Comparison of ENCODE assay signal across 7 cellular contexts in the genomic region with DNA sequence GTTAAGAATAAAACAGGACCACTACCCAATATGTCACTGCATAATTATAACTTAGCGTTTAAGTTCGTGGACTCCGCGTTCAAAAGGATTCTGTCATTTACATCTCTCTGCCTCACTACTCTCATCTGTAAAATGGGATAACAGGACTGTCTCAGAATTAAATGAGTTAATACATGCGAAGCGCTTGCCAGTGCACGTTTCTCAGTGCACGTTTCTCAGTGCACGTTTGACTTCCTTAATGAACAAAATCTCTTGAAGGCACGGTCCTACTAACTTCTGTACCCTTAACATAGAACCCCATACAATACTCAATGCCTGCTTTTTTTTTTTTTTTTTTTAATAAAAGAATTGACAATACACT. TPM values are rescaled to one million over a fixed set of nuclear protein-coding genes. Genes with fewer than 3 reads are reported as not detected.
DNase-seq lines count a peak whose midpoint lies in the region; ATAC-seq and TF ChIP-seq lines count a peak whose summit lies in the region.

No MANE protein-coding gene starts in this region.

- H3K27me3 ChIP-seq in effector memory CD4-positive, alpha-beta T cell (replicated peaks; ENCODE audit: control insufficient read depth, insufficient read depth, low read length, poor library complexity, severe bottlenecking) = no peaks in the 10 kb centered on the region

- no peaks in the 10 kb centered on the region for H3K9me3 ChIP-seq in effector memory CD4-positive, alpha-beta T cell (ENCODE audit: control insufficient read depth, low read length)

- no peak for TF ChIP-seq POLR2A in NB4 (IDR thresholded peaks at IDR 0.05; ENCODE audit: extremely low read depth, insufficient read length)

- TF ChIP-seq CTCF in NB4 (IDR thresholded peaks at IDR 0.05; ENCODE audit: low read depth, low read length) (no peak), natural killer cell (IDR thresholded peaks at IDR 0.05) (no peak)

- peaks cover 12% of the 10 kb centered on the region for H3K4me1 ChIP-seq in effector memory CD4-positive, alpha-beta T cell (ENCODE audit: control insufficient read depth, insufficient read depth, low read length, poor library complexity, severe bottlenecking)

- H3K4me1 Mint-ChIP-seq in natural killer cell = peaks cover 34 to 41% of the 10 kb centered on the region in 2 donors

- H3K9me3 Mint-ChIP-seq in natural killer cell = peaks cover 0 to 3% of the 10 kb centered on the region in 2 donors

- no peaks in the 10 kb centered on the region for H3K36me3 Mint-ChIP-seq in natural killer cell

- H3K27me3 Mint-ChIP-seq in natural killer cell (ENCODE audit: low read depth in 2 of 2) = no peaks in the 10 kb centered on the region

- peak overlapping the region; percentile 97 to 99 for H3K27ac Mint-ChIP-seq in natural killer cell

- DNase-seq in H4 (ENCODE audit: low spot score) (peak; percentile 35), NB4 (ENCODE audit: low read depth) (no peak), natural killer cell (no peak), COLO668 (lab: John Stamatoyannopoulos, UW; ENCODE audit: unreplicated experiment) (no peak), inferior parietal cortex (ENCODE audit: extremely low spot score) (no peak)
- no peak for DNase-seq in effector memory CD4-positive, alpha-beta T cell

- intact Hi-C loops in natural killer cell (cut with micrococcal nuclease) = loop anchor here (1.0 to 5.0 kb wide), 4 partner anchors 146 to 1095 kb away; a partner anchor contains a TSS

- no peaks in the 10 kb centered on the region for H3K36me3 ChIP-seq in effector memory CD4-positive, alpha-beta T cell (ENCODE audit: control insufficient read depth, insufficient read depth, low read length)

- ATAC-seq in GM18499 (IDR thresholded peaks at IDR 0.05; ENCODE audit: insufficient read depth, unreplicated experiment) = peak; percentile 18
- peak; percentile 16 to 42 (median 17) for ATAC-seq in natural killer cell

- peak overlapping the region; percentile 99 for H3K27ac ChIP-seq in effector memory CD4-positive, alpha-beta T cell (ENCODE audit: insufficient read depth, low read length, poor library complexity, severe bottlenecking)

- H3K4me3 ChIP-seq in NB4 (ENCODE audit: low read depth, low read length) = peak overlapping the region; percentile 83
- H3K4me3 ChIP-seq in effector memory CD4-positive, alpha-beta T cell (ENCODE audit: insufficient read depth, low read depth, low read length, poor library complexity, severe bottlenecking) = peak overlapping the region; percentile 89

- peak overlapping the region; percentile 95 for H3K4me3 Mint-ChIP-seq in natural killer cell

RNA-seq across cellular contexts. Expression of a gene that starts 0.5 kb away (rescaled TPM):
- 30.6 and 31.6 TPM in 2 replicates for total RNA-seq in H4 (2014; rRNA removed; shearing (Covaris generic))
- total RNA-seq in natural killer cell = 10 to 100 TPM; 11.7 to 18.4 (median 16.7) TPM

RNA-seq across cellular contexts. Expression of a gene that starts 0.7 kb away (rescaled TPM):
- 22.4 and 26.0 TPM in 2 replicates for total RNA-seq in H4 (2014; rRNA removed; shearing (Covaris generic))
- 10 to 100 TPM; 10.9 to 15.7 (median 12.7) TPM for total RNA-seq in natural killer cell

RNA-seq across cellular contexts. Expression of a gene that starts 59.8 kb away (rescaled TPM):
- total RNA-seq in H4 (2014; rRNA removed; shearing (Covaris generic)) = 0.12 TPM in 1 of 2 replicates, not detected in the other
- total RNA-seq in natural killer cell = 1 to 10 TPM in 2 of 3 donors, under 1 TPM in 1; 0.80 to 4.0 (median 2.5) TPM
